ENCODE assay signal across 1 cellular context in genomic region chr6:32037598-32038524, GRCh38. TPM values are rescaled to one million over a fixed set of nuclear protein-coding genes. Genes with fewer than 3 reads are reported as not detected.
"Had no signal": no experiment of that assay in that cellular context is flagged by ENCODE, and none has a peak within 500 bp of the region (broad histone marks: within the 10 kb centered on the region; RNA-seq: fewer than 3 reads in every experiment).

Gene CYP21A2, plus strand, starts transcription at chr6:32038415. Its CDS starts 8 bp downstream, at chr6:32038423.

RNA-seq across cellular contexts. Expression of gene CYP21A2, which starts in this region (rescaled TPM):
- total RNA-seq: skeletal muscle tissue had no signal
